ENCODE assay signal across 8 cellular contexts in the genomic region with DNA sequence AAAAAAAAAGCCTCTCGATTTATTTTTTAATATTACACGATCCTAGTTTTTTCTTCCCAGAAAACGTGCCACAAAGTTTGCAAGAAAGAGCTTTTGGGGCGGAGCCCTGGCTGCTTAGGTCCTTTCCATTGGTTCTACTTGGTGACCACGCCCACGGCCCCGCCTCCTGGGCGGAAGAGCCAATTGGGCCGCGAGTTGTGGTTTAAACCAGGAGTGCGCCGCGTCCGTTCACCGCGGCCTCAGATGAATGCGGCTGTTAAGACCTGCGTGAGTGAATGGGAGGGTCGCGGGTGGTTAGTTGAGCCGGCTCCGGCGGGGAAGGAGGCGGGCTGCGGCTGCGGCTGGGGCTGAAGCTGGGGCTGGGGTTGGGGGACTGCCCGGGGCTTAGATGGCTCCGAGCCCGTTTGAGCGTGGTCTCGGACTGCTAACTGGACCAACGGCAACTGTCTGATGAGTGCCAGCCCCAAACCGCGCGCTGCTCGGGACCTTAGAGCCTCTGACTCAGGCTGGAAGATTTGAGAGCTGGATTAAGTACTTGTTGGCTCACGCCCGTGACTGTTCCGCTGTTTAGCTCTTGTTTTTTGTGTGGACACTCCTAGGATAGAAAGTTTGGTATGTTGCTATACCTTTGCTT. TPM values are rescaled to one million over a fixed set of nuclear protein-coding genes. Genes with fewer than 3 reads are reported as not detected.
A peak's percentile ranks its signal among the peaks of the same experiment; 100 is the strongest.
DNase-seq lines count a peak whose midpoint lies in the region; ATAC-seq, FAIRE-seq and TF ChIP-seq lines count a peak whose summit lies in the region.

A gene (plus strand): TSS at position 231 of the 634 bp plus-strand sequence. CDS start 458 bp downstream, outside the sequence.

- peaks cover 59 to 83% (median 76%) of the 10 kb centered on the region in 10 experiments for H3K4me1 ChIP-seq in BLaER1 treated with 17β-estradiol and CSF1 and Interleukin-3, amounts not matched to agents 10 nM and 100 nM
- peaks cover 62% of the 10 kb centered on the region for H3K4me1 ChIP-seq in HepG2 (ENCODE audit: insufficient read depth, low read length)

- H3K9ac ChIP-seq in BLaER1 treated with 17β-estradiol and CSF1 and Interleukin-3, amounts not matched to agents 10 nM and 100 nM, result peak within 1 kb of the TSS; percentile 73 to 87 (median 85)
- peak within 1 kb of the TSS; percentile 88 for H3K9ac ChIP-seq in HepG2 (ENCODE audit: insufficient read depth, low read depth, low read length)

- no peak within 1 kb of the TSS for H2AFZ ChIP-seq in HepG2 (ENCODE audit: low read length)

- in situ Hi-C loops in HepG2 (cut with HindIII; ENCODE audit: extremely low pct_ligation_motif_present, low pct_unique_long_range_greater_than_20kb), result no loop called here

- no peaks in the 10 kb centered on the region for H3K27me3 Mint-ChIP-seq in activated CD4-positive, alpha-beta T cell treated with anti-CD3 and anti-CD28 coated beads, Interleukin-2, amount 10 ng/mL, durations not matched to agents 24 days and 14 days
- no peaks in the 10 kb centered on the region for H3K27me3 Mint-ChIP-seq in dendritic cell treated with granulocyte-macrophage colony-stimulating factor and Interleukin-4, amounts not matched to agents 40 ng/mL and 50 ng/mL, for 4 days

- H3K9me3 Mint-ChIP-seq in activated CD4-positive, alpha-beta T cell treated with anti-CD3 and anti-CD28 coated beads, Interleukin-2, amount 10 ng/mL, durations not matched to agents 24 days and 14 days, result no peaks in the 10 kb centered on the region
- no peaks in the 10 kb centered on the region for H3K9me3 Mint-ChIP-seq in dendritic cell treated with granulocyte-macrophage colony-stimulating factor and Interleukin-4, amounts not matched to agents 40 ng/mL and 50 ng/mL, for 4 days

- H3K27ac ChIP-seq in BLaER1 treated with 17β-estradiol and CSF1 and Interleukin-3, amounts not matched to agents 10 nM and 100 nM, result peak within 1 kb of the TSS in 10 of 11 experiments; percentile 68 to 91 (median 83); a peak in 21 of 22 replicates
- H3K27ac ChIP-seq in HepG2 (ENCODE audit: extremely low read length, insufficient read depth, low read length), result peak within 1 kb of the TSS; percentile 69

- peaks cover 67% of the 10 kb centered on the region for H3K4me1 Mint-ChIP-seq in activated CD4-positive, alpha-beta T cell treated with anti-CD3 and anti-CD28 coated beads, Interleukin-2, amount 10 ng/mL, durations not matched to agents 24 days and 14 days
- H3K4me1 Mint-ChIP-seq in dendritic cell treated with granulocyte-macrophage colony-stimulating factor and Interleukin-4, amounts not matched to agents 40 ng/mL and 50 ng/mL, for 4 days (ENCODE audit: low read depth), result peaks cover 39% of the 10 kb centered on the region

- FAIRE-seq in HepG2 (lab: Jason Lieb, UNC), result peak; percentile 96

- no peak for TF ChIP-seq EP300 in HepG2 (IDR thresholded peaks at IDR 0.05; ENCODE audit: low read depth in 2 of 2, low read length in 2 of 2)
- no peak for TF ChIP-seq EP300 in HepG2 (CRISPR knock-in tag; IDR thresholded peaks at IDR 0.05; ENCODE audit: borderline replicate concordance)

- peaks cover 22% of the 10 kb centered on the region for H3K36me3 Mint-ChIP-seq in activated CD4-positive, alpha-beta T cell treated with anti-CD3 and anti-CD28 coated beads, Interleukin-2, amount 10 ng/mL, durations not matched to agents 24 days and 14 days (ENCODE audit: low read depth)
- H3K36me3 Mint-ChIP-seq in dendritic cell treated with granulocyte-macrophage colony-stimulating factor and Interleukin-4, amounts not matched to agents 40 ng/mL and 50 ng/mL, for 4 days (ENCODE audit: low read depth), result peaks cover 18% of the 10 kb centered on the region

- BruUV-seq in HepG2 (replicated peaks; lab: Mats Ljungman, UMichigan), result TSS peak; percentile 49

- H4K20me1 ChIP-seq in BLaER1 treated with 17β-estradiol and CSF1 and Interleukin-3, amounts not matched to agents 10 nM and 100 nM, result peaks cover 0 to 10% (median 5%) of the 10 kb centered on the region in 11 experiments; a peak in 10 of 22 replicates
- H4K20me1 ChIP-seq in HepG2 (ENCODE audit: insufficient read depth, low read length), result no peaks in the 10 kb centered on the region; the same call in 1 of the 2 replicates

- peaks cover 50% of the 10 kb centered on the region for H3K79me2 ChIP-seq in HepG2 (ENCODE audit: insufficient read depth, low read length)

- peak within 1 kb of the TSS; percentile 77 to 95 (median 88) for H3K4me2 ChIP-seq in BLaER1 treated with 17β-estradiol and CSF1 and Interleukin-3, amounts not matched to agents 10 nM and 100 nM
- peak within 1 kb of the TSS; percentile 83 for H3K4me2 ChIP-seq in HepG2 (ENCODE audit: low read depth, low read length)

- under 1% methylated on average over 26 of the region's 39 CpGs for WGBS in HepG2 (ENCODE audit: low lambda C conversion rate)

- peak; percentile 70 to 83 for TF ChIP-seq POLR2A in HepG2 (IDR thresholded peaks at IDR 0.05; ENCODE audit: insufficient read depth in 1 of 2, low read depth in 2 of 2, low read length in 2 of 2)

- TF ChIP-seq CTCF in HepG2 (CRISPR knock-in tag; IDR thresholded peaks at IDR 0.05), result peak; percentile 19

- POLR2A ChIA-PET in HepG2 (lab: Yijun Ruan, JAX), result interaction anchor here (0.7 to 2.0 kb wide), 4 partner anchors 17 to 59 kb away, joined by 4 to 19 read pairs (median 6); a partner anchor contains a TSS

- no peaks in the 10 kb centered on the region for H3K27me3 ChIP-seq in BLaER1 treated with 17β-estradiol and CSF1 and Interleukin-3, amounts not matched to agents 10 nM and 100 nM
- H3K27me3 ChIP-seq in HepG2 (ENCODE audit: control insufficient read depth in 1 of 2, insufficient read depth in 2 of 2, low read length in 2 of 2), result no peaks in the 10 kb centered on the region; a peak in 1 of 5 replicates

- H3K27ac Mint-ChIP-seq in activated CD4-positive, alpha-beta T cell treated with anti-CD3 and anti-CD28 coated beads, Interleukin-2, amount 10 ng/mL, durations not matched to agents 24 days and 14 days, result peak within 1 kb of the TSS; percentile 97
- H3K27ac Mint-ChIP-seq in dendritic cell treated with granulocyte-macrophage colony-stimulating factor and Interleukin-4, amounts not matched to agents 40 ng/mL and 50 ng/mL, for 4 days, result peak within 1 kb of the TSS; percentile 88

- TF ChIP-seq RAD21 in HepG2 (CRISPR knock-in tag; IDR thresholded peaks at IDR 0.05), result no peak

- peak; percentile 64 for ATAC-seq in GM19328 (IDR thresholded peaks at IDR 0.05; ENCODE audit: unreplicated experiment)
- ATAC-seq in HG03469 (IDR thresholded peaks at IDR 0.05; ENCODE audit: unreplicated experiment), result peak; percentile 56
- peak; percentile 91 for ATAC-seq in HepG2

- CTCF ChIA-PET in HepG2 (lab: Yijun Ruan, JAX; ENCODE audit: low intra/inter-chr PET ratio, low total read pairs), result no interaction called here

- H3K4me3 ChIP-seq in BLaER1 treated with 17β-estradiol and CSF1 and Interleukin-3, amounts not matched to agents 10 nM and 100 nM, result peak within 1 kb of the TSS; percentile 68 to 78 (median 74)
- peak within 1 kb of the TSS; percentile 86 to 95 (median 87) for H3K4me3 ChIP-seq in HepG2 (replicated peaks in 1 of 3; ENCODE audit: insufficient read depth in 1 of 3, low read depth in 2 of 3, low read length in 3 of 3)

- peak within 1 kb of the TSS; percentile 99 for H3K4me3 Mint-ChIP-seq in activated CD4-positive, alpha-beta T cell treated with anti-CD3 and anti-CD28 coated beads, Interleukin-2, amount 10 ng/mL, durations not matched to agents 24 days and 14 days
- H3K4me3 Mint-ChIP-seq in dendritic cell treated with granulocyte-macrophage colony-stimulating factor and Interleukin-4, amounts not matched to agents 40 ng/mL and 50 ng/mL, for 4 days, result peak within 1 kb of the TSS; percentile 97

- H3K36me3 ChIP-seq in BLaER1 treated with 17β-estradiol and CSF1 and Interleukin-3, amounts not matched to agents 10 nM and 100 nM, result peaks cover 0 to 25% (median 7%) of the 10 kb centered on the region in 11 experiments; a peak in 13 of 22 replicates
- H3K36me3 ChIP-seq in HepG2 (replicated peaks in 1 of 2; ENCODE audit: control insufficient read depth in 1 of 2, insufficient read depth in 2 of 2, low read length in 2 of 2), result peaks cover 0 to 5% of the 10 kb centered on the region in 2 experiments; a peak in 4 of 5 replicates

- intact Hi-C loops in activated CD4-positive, alpha-beta T cell treated with anti-CD3 and anti-CD28 coated beads, Interleukin-2, amount 10 ng/mL, durations not matched to agents 24 days and 14 days (cut with micrococcal nuclease), result loop anchor here (5.0 kb wide), 1 partner anchor 86 kb away; no protein-coding TSS in a partner anchor
- intact Hi-C loops in dendritic cell treated with granulocyte-macrophage colony-stimulating factor and Interleukin-4, amounts not matched to agents 40 ng/mL and 50 ng/mL, for 4 days (cut with micrococcal nuclease), result loop anchor here (10.0 kb wide), 1 partner anchor 283 kb away; no protein-coding TSS in a partner anchor
- intact Hi-C loops in HepG2 (cut with micrococcal nuclease; ENCODE audit: unreplicated experiment), result loop anchor here (2.0 kb wide), 1 partner anchor 45 kb away; no protein-coding TSS in a partner anchor

- no peaks in the 10 kb centered on the region for H3K9me3 ChIP-seq in BLaER1 treated with 17β-estradiol and CSF1 and Interleukin-3, amounts not matched to agents 10 nM and 100 nM (replicated peaks in 1 of 11)
- H3K9me3 ChIP-seq in HepG2 (ENCODE audit: low read length), result no peaks in the 10 kb centered on the region

- DNase-seq in NCI-H526 (lab: John Stamatoyannopoulos, UW) (peak; percentile 88 to 95), HepG2 (ENCODE audit: low spot score) (peak; percentile 93)
- peak; percentile 98 for DNase-seq in activated CD4-positive, alpha-beta T cell treated with anti-CD3 and anti-CD28 coated beads, Interleukin-2, amount 10 ng/mL, durations not matched to agents 24 days and 14 days
- peak; percentile 88 to 90 for DNase-seq in stimulated activated CD4-positive, alpha-beta T cell treated with anti-CD3 and anti-CD28 coated beads, Interleukin-2, amount 100 ng/mL, for 48 hours

RNA-seq across cellular contexts. Expression of the gene that starts here (rescaled TPM):
- 88.9 and 94.3 TPM in 2 replicates for total RNA-seq in activated CD4-positive, alpha-beta T cell treated with anti-CD3 and anti-CD28 coated beads, Interleukin-2, amount 10 ng/mL, durations not matched to agents 24 days and 14 days
- total RNA-seq in HepG2 (2016; rRNA removed; fragmentation: Illumina TruSeq; extraction: Trizol), result 161 and 206 TPM in 2 replicates
- total RNA-seq in HepG2 (2016; cell fraction: cytosol; rRNA removed; fragmentation: Illumina TruSeq; extraction: Trizol; ENCODE audit: low read depth), result 61.6 and 66.4 TPM in 2 replicates
- 157 and 223 TPM in 2 replicates for total RNA-seq in HepG2 (2016; cell fraction: insoluble cytoplasmic fraction; rRNA removed; fragmentation: Illumina TruSeq; extraction: Trizol)
- total RNA-seq in HepG2 (2016; cell fraction: membrane; rRNA removed; fragmentation: Illumina TruSeq; extraction: Trizol), result 67.0 and 69.1 TPM in 2 replicates
- total RNA-seq in HepG2 (2016; cell fraction: nucleus; rRNA removed; fragmentation: Illumina TruSeq; extraction: Trizol), result 66.0 and 73.6 TPM in 2 replicates
- polyA plus RNA-seq in HepG2 (2011; rRNA removed), result 53.0 and 102 TPM in 2 replicates
- 166 and 211 TPM in 2 replicates for polyA plus RNA-seq in HepG2 (2011; cell fraction: cytosol; rRNA removed)
- polyA plus RNA-seq in HepG2 (2011; cell fraction: nucleus; rRNA removed), result 50.7 and 64.1 TPM in 2 replicates
- polyA plus RNA-seq in HepG2 (2012), result 42.2 and 101 TPM in 2 replicates
- polyA plus RNA-seq in HepG2 (2016; cell fraction: cytosol; fragmentation: Illumina TruSeq; extraction: Trizol; ENCODE audit: low read depth), result 50.9 and 58.2 TPM in 2 replicates
- polyA plus RNA-seq in HepG2 (2016; cell fraction: insoluble cytoplasmic fraction; fragmentation: Illumina TruSeq; extraction: Trizol; ENCODE audit: low read depth), result 204 and 208 TPM in 2 replicates
- 60.1 and 60.7 TPM in 2 replicates for polyA plus RNA-seq in HepG2 (2016; cell fraction: membrane; fragmentation: Illumina TruSeq; extraction: Trizol; ENCODE audit: low read depth)
- 84.3 and 91.2 TPM in 2 replicates for polyA plus RNA-seq in HepG2 (2016; cell fraction: nucleus; fragmentation: Illumina TruSeq; extraction: Trizol; ENCODE audit: insufficient read depth, low read depth)
- 40.6 and 146 TPM in 2 replicates for polyA minus RNA-seq in HepG2 (2011; rRNA and poly(A)+ RNA removed; ENCODE audit: low replicate concordance)
- 17.1 and 33.2 TPM in 2 replicates for polyA minus RNA-seq in HepG2 (2011; cell fraction: cytosol; rRNA and poly(A)+ RNA removed)
- 21.5 and 33.3 TPM in 2 replicates for polyA minus RNA-seq in HepG2 (2011; cell fraction: nucleus; rRNA and poly(A)+ RNA removed)

Comparison
In these comparisons a context has a peak if more than half of its experiments do, and no peak if none do; other contexts are left out.
1. Peak in every context shown above with its lines: DNase-seq, ATAC-seq, H3K4me3 ChIP-seq and H3K27ac ChIP-seq.